2 cellular contexts compared by ENCODE assay signal in the genomic region with DNA sequence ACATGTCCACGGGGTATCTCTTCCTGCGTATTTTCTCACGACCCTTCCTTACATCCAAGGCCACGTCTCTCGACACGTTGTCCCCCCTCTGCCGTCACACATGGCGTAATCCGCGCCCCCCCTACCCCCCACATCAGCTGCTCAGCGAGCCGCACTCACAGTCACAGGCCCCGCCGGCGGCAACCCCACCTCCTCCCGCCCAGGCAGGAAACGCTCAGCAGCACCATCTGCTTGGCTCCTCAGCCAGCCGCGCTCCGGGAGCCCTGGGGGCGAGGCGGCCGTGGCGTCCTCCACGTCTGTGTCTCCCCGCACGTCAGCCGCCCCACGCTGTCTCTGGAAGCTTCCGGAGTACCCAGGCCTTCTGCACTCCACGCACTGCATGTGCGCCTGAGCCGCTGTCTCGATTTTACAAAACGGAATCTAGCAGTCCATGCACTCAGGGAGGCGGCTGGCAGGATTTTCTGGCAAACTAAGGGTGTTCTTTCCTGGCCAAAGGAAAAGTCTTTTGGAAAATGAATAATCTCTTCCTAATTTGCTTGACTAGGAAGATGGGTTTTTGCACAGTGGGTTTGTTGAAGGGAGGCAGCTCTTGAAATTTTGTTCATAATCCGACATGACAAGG.
TF ChIP-seq lines count a peak whose summit lies in the region.

No MANE protein-coding gene starts in this region.

TF ChIP-seq in liver, 16 proteins besides CTCF, POLR2A, EP300 and RAD21 (continued from another document):
- no peak for TF ChIP-seq HNF4A (conservative IDR thresholded peaks at IDR 0.05)
- TF ChIP-seq FOXA2 (IDR thresholded peaks at IDR 0.05), result no peak
- TF ChIP-seq YY1 (IDR thresholded peaks at IDR 0.05), result no peak

TF ChIP-seq in HepG2, 621 proteins besides CTCF, POLR2A, EP300 and RAD21:
- TF ChIP-seq, protein P1, sequence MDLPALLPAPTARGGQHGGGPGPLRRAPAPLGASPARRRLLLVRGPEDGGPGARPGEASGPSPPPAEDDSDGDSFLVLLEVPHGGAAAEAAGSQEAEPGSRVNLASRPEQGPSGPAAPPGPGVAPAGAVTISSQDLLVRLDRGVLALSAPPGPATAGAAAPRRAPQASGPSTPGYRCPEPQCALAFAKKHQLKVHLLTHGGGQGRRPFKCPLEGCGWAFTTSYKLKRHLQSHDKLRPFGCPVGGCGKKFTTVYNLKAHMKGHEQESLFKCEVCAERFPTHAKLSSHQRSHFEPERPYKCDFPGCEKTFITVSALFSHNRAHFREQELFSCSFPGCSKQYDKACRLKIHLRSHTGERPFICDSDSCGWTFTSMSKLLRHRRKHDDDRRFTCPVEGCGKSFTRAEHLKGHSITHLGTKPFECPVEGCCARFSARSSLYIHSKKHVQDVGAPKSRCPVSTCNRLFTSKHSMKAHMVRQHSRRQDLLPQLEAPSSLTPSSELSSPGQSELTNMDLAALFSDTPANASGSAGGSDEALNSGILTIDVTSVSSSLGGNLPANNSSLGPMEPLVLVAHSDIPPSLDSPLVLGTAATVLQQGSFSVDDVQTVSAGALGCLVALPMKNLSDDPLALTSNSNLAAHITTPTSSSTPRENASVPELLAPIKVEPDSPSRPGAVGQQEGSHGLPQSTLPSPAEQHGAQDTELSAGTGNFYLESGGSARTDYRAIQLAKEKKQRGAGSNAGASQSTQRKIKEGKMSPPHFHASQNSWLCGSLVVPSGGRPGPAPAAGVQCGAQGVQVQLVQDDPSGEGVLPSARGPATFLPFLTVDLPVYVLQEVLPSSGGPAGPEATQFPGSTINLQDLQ (CRISPR knock-in tag; IDR thresholded peaks at IDR 0.05), result no peak
- TF ChIP-seq, protein P2, sequence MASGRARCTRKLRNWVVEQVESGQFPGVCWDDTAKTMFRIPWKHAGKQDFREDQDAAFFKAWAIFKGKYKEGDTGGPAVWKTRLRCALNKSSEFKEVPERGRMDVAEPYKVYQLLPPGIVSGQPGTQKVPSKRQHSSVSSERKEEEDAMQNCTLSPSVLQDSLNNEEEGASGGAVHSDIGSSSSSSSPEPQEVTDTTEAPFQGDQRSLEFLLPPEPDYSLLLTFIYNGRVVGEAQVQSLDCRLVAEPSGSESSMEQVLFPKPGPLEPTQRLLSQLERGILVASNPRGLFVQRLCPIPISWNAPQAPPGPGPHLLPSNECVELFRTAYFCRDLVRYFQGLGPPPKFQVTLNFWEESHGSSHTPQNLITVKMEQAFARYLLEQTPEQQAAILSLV (CRISPR knock-in tag; IDR thresholded peaks at IDR 0.05; ENCODE audit: borderline replicate concordance), result no peak
- no peak for TF ChIP-seq MED13 (CRISPR knock-in tag; IDR thresholded peaks at IDR 0.05)
- TF ChIP-seq, protein P3, sequence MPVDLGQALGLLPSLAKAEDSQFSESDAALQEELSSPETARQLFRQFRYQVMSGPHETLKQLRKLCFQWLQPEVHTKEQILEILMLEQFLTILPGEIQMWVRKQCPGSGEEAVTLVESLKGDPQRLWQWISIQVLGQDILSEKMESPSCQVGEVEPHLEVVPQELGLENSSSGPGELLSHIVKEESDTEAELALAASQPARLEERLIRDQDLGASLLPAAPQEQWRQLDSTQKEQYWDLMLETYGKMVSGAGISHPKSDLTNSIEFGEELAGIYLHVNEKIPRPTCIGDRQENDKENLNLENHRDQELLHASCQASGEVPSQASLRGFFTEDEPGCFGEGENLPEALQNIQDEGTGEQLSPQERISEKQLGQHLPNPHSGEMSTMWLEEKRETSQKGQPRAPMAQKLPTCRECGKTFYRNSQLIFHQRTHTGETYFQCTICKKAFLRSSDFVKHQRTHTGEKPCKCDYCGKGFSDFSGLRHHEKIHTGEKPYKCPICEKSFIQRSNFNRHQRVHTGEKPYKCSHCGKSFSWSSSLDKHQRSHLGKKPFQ (CRISPR knock-in tag; IDR thresholded peaks at IDR 0.05; ENCODE audit: insufficient replicate concordance), result no peak
- no peak for TF ChIP-seq ZNF75D (CRISPR knock-in tag; IDR thresholded peaks at IDR 0.05; ENCODE audit: borderline replicate concordance)
- TF ChIP-seq, protein P4, sequence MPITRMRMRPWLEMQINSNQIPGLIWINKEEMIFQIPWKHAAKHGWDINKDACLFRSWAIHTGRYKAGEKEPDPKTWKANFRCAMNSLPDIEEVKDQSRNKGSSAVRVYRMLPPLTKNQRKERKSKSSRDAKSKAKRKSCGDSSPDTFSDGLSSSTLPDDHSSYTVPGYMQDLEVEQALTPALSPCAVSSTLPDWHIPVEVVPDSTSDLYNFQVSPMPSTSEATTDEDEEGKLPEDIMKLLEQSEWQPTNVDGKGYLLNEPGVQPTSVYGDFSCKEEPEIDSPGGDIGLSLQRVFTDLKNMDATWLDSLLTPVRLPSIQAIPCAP (CRISPR knock-in tag; IDR thresholded peaks at IDR 0.05; ENCODE audit: low read depth), result no peak
- no peak for TF ChIP-seq MXI1 (IDR thresholded peaks at IDR 0.05; ENCODE audit: borderline replicate concordance, low read depth, low read length)
- no peak for TF ChIP-seq MTF2 (CRISPR knock-in tag; IDR thresholded peaks at IDR 0.05; ENCODE audit: borderline replicate concordance)
- TF ChIP-seq, protein P5, sequence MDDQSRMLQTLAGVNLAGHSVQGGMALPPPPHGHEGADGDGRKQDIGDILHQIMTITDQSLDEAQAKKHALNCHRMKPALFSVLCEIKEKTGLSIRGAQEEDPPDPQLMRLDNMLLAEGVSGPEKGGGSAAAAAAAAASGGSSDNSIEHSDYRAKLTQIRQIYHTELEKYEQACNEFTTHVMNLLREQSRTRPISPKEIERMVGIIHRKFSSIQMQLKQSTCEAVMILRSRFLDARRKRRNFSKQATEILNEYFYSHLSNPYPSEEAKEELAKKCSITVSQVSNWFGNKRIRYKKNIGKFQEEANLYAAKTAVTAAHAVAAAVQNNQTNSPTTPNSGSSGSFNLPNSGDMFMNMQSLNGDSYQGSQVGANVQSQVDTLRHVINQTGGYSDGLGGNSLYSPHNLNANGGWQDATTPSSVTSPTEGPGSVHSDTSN (CRISPR knock-in tag; IDR thresholded peaks at IDR 0.05; ENCODE audit: borderline replicate concordance), result no peak
- TF ChIP-seq ZNF350 (CRISPR knock-in tag; IDR thresholded peaks at IDR 0.05; ENCODE audit: borderline replicate concordance, low read depth), result no peak
- TF ChIP-seq SPEN (CRISPR knock-in tag; IDR thresholded peaks at IDR 0.05; ENCODE audit: low read depth), result no peak
- no peak for TF ChIP-seq ELF4 (CRISPR knock-in tag; IDR thresholded peaks at IDR 0.05; ENCODE audit: borderline replicate concordance)
TF ChIP-seq in HepG2: peak in this region for 0.
